In the genomic region with DNA sequence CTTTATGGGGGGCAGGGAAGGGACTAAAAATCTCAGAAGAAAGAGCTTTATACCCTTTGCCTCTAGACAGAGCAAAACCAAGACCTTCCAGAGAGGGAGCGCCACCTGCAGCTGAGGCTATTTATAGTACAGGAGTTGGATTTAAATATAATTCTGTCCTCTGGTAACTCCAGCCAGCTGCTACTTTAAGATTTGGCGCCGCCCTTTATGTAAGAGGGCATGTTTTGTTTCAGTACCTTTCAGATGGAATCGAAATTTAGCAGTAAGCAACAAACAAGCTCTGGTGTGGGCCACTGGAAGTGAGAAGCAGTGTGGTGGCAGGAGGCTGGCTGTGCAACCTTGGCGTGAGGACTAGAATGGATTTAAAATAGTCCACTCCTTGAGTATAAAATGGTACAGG, we compare ENCODE assay signal across 11 cellular contexts. TPM values are rescaled to one million over a fixed set of nuclear protein-coding genes. Genes with fewer than 3 reads are reported as not detected.
A peak's percentile ranks its signal among the peaks of the same experiment; 100 is the strongest.
DNase-seq lines count a peak whose midpoint lies in the region; ATAC-seq, FAIRE-seq and TF ChIP-seq lines count a peak whose summit lies in the region.
"Had no signal": no experiment of that assay in that cellular context is flagged by ENCODE, and none has a peak within 500 bp of the region (broad histone marks: within the 10 kb centered on the region; RNA-seq: fewer than 3 reads in every experiment).

No MANE protein-coding gene starts in this region.

- H3K4me2 ChIP-seq in A549 = peak overlapping the region; percentile 44; the same call in 2 of the 3 replicates

- no peaks in the 10 kb centered on the region for H3K36me3 Mint-ChIP-seq in nephron progenitor cell (ENCODE audit: low read depth)

- H3K4me3 ChIP-seq in A549 = no peak overlapping the region
- H3K4me3 ChIP-seq: skin epidermis had no signal

- H3K27ac ChIP-seq in A549 = no peak overlapping the region
- H3K27ac ChIP-seq: skin epidermis had no signal

- peak; percentile 40 to 44; a peak in 3 of 5 replicates for TF ChIP-seq RAD21 in A549 (conservative IDR thresholded peaks at IDR 0.05 in 1 of 2, IDR thresholded peaks at IDR 0.05 in 1 of 2)

- H3K9me3 ChIP-seq in A549 = no peaks in the 10 kb centered on the region

- H3K4me1 Mint-ChIP-seq in nephron progenitor cell = peaks cover 5% of the 10 kb centered on the region

- no peak for TF ChIP-seq EP300 in A549 (IDR thresholded peaks at IDR 0.05)

- POLR2A ChIA-PET in A549 (lab: Yijun Ruan, JAX) = no interaction called here

- H3K27me3 Mint-ChIP-seq in nephron progenitor cell (ENCODE audit: low read depth, poor library complexity) = peaks cover 81% of the 10 kb centered on the region

- CTCF ChIA-PET in A549 (lab: Yijun Ruan, JAX) = interaction anchor here (0.6 to 3.9 kb wide), 42 partner anchors 8 to 254 kb away, joined by 3 to 24 read pairs (median 4); partner anchors contain the start of genes ALOX15B, CNTROB, KDM6B and NAA38

- ATAC-seq in A549 (peak; percentile 94 to 95), GM19463 (IDR thresholded peaks at IDR 0.05; ENCODE audit: unreplicated experiment) (no peak)

- DNase-seq in A549 (ENCODE audit: low read depth in 1 of 2, low spot score in 1 of 2) = peak; percentile 67 to 68
- no peak for DNase-seq in GM20000 (ENCODE audit: low spot score)
- peak; percentile 78 for DNase-seq in OCI-M1 (lab: John Stamatoyannopoulos, UW)
- DNase-seq in cerebellar cortex (ENCODE audit: low spot score) = peak; percentile 47
- no peak for DNase-seq in nephron progenitor cell
- DNase-seq in foreskin melanocyte = no peak
- no peak for DNase-seq in GM03348 (ENCODE audit: low spot score)
- DNase-seq: activated T-cell treated with anti-CD3 and anti-CD28 coated beads, Interleukin-2, amount 50 U/mL, for 4 hours had no signal

- no peaks in the 10 kb centered on the region for H3K4me1 ChIP-seq in A549

- no peak overlapping the region for H3K27ac Mint-ChIP-seq in nephron progenitor cell

- TF ChIP-seq POLR2A in A549 (IDR thresholded peaks at IDR 0.05; ENCODE audit: low read length) = no peak

- peaks cover 12% of the 10 kb centered on the region for H3K9me3 Mint-ChIP-seq in nephron progenitor cell
- H3K9me3 Mint-ChIP-seq: activated T-cell treated with anti-CD3 and anti-CD28 coated beads, Interleukin-2, amount 50 U/mL, for 4 hours had no signal

- FAIRE-seq in A549 (lab: Jason Lieb, UNC) = no peak
- FAIRE-seq: GM18507 had no signal

- no peak overlapping the region for H3K4me3 Mint-ChIP-seq in nephron progenitor cell
- H3K4me3 Mint-ChIP-seq: activated T-cell treated with anti-CD3 and anti-CD28 coated beads, Interleukin-2, amount 50 U/mL, for 4 hours had no signal

- WGBS in A549 (ENCODE audit: missing lambda C conversion rate) = 24% methylated on average over 5 of the region's 5 CpGs

- peak; percentile 70 for TF ChIP-seq CTCF in A549 (IDR thresholded peaks at IDR 0.05)
- peak; percentile 8 for TF ChIP-seq CTCF in GM20000 (IDR thresholded peaks at IDR 0.05; ENCODE audit: extremely low read depth, missing control alignments)
- peak; percentile 25 for TF ChIP-seq CTCF in nephron progenitor cell (IDR thresholded peaks at IDR 0.05)

TF ChIP-seq in A549, 52 proteins besides CTCF, POLR2A, EP300 and RAD21:
- TF ChIP-seq RARB (CRISPR knock-in tag; IDR thresholded peaks at IDR 0.05) (no peak), SMC3 (IDR thresholded peaks at IDR 0.05) (peak; percentile 50)
TF ChIP-seq in A549: peak in this region for 1.

RNA-seq across cellular contexts. Expression of gene GUCY2D, which starts 5.2 kb away (rescaled TPM):
- polyA plus RNA-seq in A549 (2011; rRNA removed) = not detected in 2 replicates
- not detected in 2 replicates for polyA plus RNA-seq in A549 (2012; cell fraction: cytosol; rRNA removed)
- polyA plus RNA-seq in A549 (2012; cell fraction: nucleus; rRNA removed) = 0.16 TPM in 1 of 2 replicates, not detected in the other
- polyA plus RNA-seq in A549 (2017; fragmentation: RNase III; extraction: RNeasy Plus Mini Kit Qiagen cat#74134 plus additional on column Dnase treatment) = 0.14 to 0.50 TPM in 2 of 3 replicates, not detected in the other
- polyA minus RNA-seq in A549 (2011; rRNA and poly(A)+ RNA removed) = not detected in 2 replicates

RNA-seq across cellular contexts. Expression of gene ALOX15B, which starts 41.7 kb away (rescaled TPM):
- polyA plus RNA-seq in A549 (2011; rRNA removed) (not detected in 2 replicates), A549 (2017; fragmentation: RNase III; extraction: RNeasy Plus Mini Kit Qiagen cat#74134 plus additional on column Dnase treatment) (not detected in 3 replicates)
- 0.03 TPM in 1 of 2 replicates, not detected in the other for polyA plus RNA-seq in A549 (2012; cell fraction: cytosol; rRNA removed)
- polyA plus RNA-seq in A549 (2012; cell fraction: nucleus; rRNA removed) = 0.02 and 0.05 TPM in 2 replicates
- not detected in 2 replicates for polyA minus RNA-seq in A549 (2011; rRNA and poly(A)+ RNA removed)

Comparison
In these comparisons a context has a peak if more than half of its experiments do, and no peak if none do; other contexts are left out.
1. DNase-seq: peak in A549 (2 of 2), OCI-M1 (single experiment) and cerebellar cortex (single experiment); none in GM20000 (single experiment), nephron progenitor cell (single experiment), foreskin melanocyte (single experiment) and GM03348 (single experiment).
2. CTCF ChIP-seq: peak in every context shown above with its lines; median percentile 70 in A549; 25 in nephron progenitor cell; 8 in GM20000.